ENCODE assay signal across 23 cellular contexts in genomic region chr10:21797984-21798765, GRCh38.
DNase-seq lines count a peak whose midpoint lies in the region; ATAC-seq lines count a peak whose summit lies in the region.
"Had no signal": no experiment of that assay in that cellular context is flagged by ENCODE, and none has a peak within 500 bp of the region (broad histone marks: within the 10 kb centered on the region; RNA-seq: fewer than 3 reads in every experiment).

No MANE protein-coding gene starts in this region.

- H3K27ac ChIP-seq in mesenchymal stem cell (ENCODE audit: low read length, poor library complexity, severe bottlenecking): no peak overlapping the region
- H3K27ac ChIP-seq: 22Rv1, right atrium auricular region, transverse colon had no signal

- POLR2A ChIA-PET in activated CD4-positive, alpha-beta T cell treated with anti-CD3 and anti-CD28 coated beads for 36 hours (lab: Charles Lee): no interaction called here
- POLR2A ChIA-PET in activated CD4-positive, alpha-beta memory T cell treated with anti-CD3 and anti-CD28 coated beads, Interleukin-2, amount 10 ng/mL, durations not matched to agents 7 days and 5 days (lab: Charles Lee): no interaction called here

- peak; percentile 80 for ATAC-seq in activated CD4-positive, alpha-beta T cell treated with anti-CD3 and anti-CD28 coated beads for 36 hours
- ATAC-seq in GM18498 (IDR thresholded peaks at IDR 0.05; ENCODE audit: unreplicated experiment) (peak; percentile 81), HG03025 (IDR thresholded peaks at IDR 0.05; ENCODE audit: low FRiP score, unreplicated experiment) (no peak)
- ATAC-seq: left lobe of liver had no signal

- no peak overlapping the region for H3K4me3 ChIP-seq in mesenchymal stem cell (ENCODE audit: insufficient read depth in 1 of 2, low read depth in 1 of 2, low read length in 2 of 2)
- H3K4me3 ChIP-seq: MG63, right atrium auricular region, transverse colon had no signal

- peaks cover 6% of the 10 kb centered on the region for H3K9me3 ChIP-seq in mesenchymal stem cell (ENCODE audit: control insufficient read depth, low read length)
- H3K9me3 ChIP-seq: MG63, right atrium auricular region, transverse colon had no signal

- H4K8ac ChIP-seq in mesenchymal stem cell (ENCODE audit: low read length): no peak overlapping the region

- CTCF ChIA-PET in activated CD4-positive, alpha-beta T cell treated with anti-CD3 and anti-CD28 coated beads for 36 hours (lab: Charles Lee): interaction anchor here (0.6 to 1.0 kb wide), 2 partner anchors 10 to 73 kb away, joined by 3 to 4 read pairs; no protein-coding TSS in a partner anchor
- CTCF ChIA-PET in activated CD4-positive, alpha-beta memory T cell treated with anti-CD3 and anti-CD28 coated beads, Interleukin-2, amount 10 ng/mL, durations not matched to agents 7 days and 5 days (lab: Charles Lee): interaction anchor here (0.6 kb wide), 1 partner anchor 1494 kb away, joined by 4 read pairs; no protein-coding TSS in a partner anchor

- H3K18ac ChIP-seq in mesenchymal stem cell (ENCODE audit: low read depth in 1 of 2, low read length in 2 of 2): no peak overlapping the region

- H2BK15ac ChIP-seq in mesenchymal stem cell (ENCODE audit: low read depth, poor library complexity, severe bottlenecking): no peak overlapping the region

- H3K27me3 Mint-ChIP-seq in activated CD4-positive, alpha-beta T cell treated with anti-CD3 and anti-CD28 coated beads for 36 hours: no peaks in the 10 kb centered on the region
- no peaks in the 10 kb centered on the region for H3K27me3 Mint-ChIP-seq in activated CD4-positive, alpha-beta memory T cell treated with anti-CD3 and anti-CD28 coated beads, Interleukin-2, amount 10 ng/mL, durations not matched to agents 7 days and 5 days

- no peak overlapping the region for H3K4me2 ChIP-seq in mesenchymal stem cell (ENCODE audit: low read length, poor library complexity, severe bottlenecking)

- no peak overlapping the region for H2BK5ac ChIP-seq in mesenchymal stem cell (ENCODE audit: low read depth, low read length, poor library complexity, severe bottlenecking)

- H3K9ac ChIP-seq in mesenchymal stem cell (ENCODE audit: low read length): no peak overlapping the region

- H3K36me3 ChIP-seq in mesenchymal stem cell (ENCODE audit: control insufficient read depth in 1 of 2, insufficient read depth in 2 of 2, low read depth in 1 of 2, low read length in 2 of 2): no peaks in the 10 kb centered on the region
- H3K36me3 ChIP-seq: MG63, right atrium auricular region, transverse colon had no signal

- no peaks in the 10 kb centered on the region for H3K79me1 ChIP-seq in mesenchymal stem cell (replicated peaks; ENCODE audit: low read length, poor library complexity, severe bottlenecking)

- no peaks in the 10 kb centered on the region for H3K4me1 ChIP-seq in mesenchymal stem cell (ENCODE audit: control insufficient read depth, insufficient read depth, low read depth, low read length)
- H3K4me1 ChIP-seq: right atrium auricular region, transverse colon had no signal

- H3K4me3 Mint-ChIP-seq in activated CD4-positive, alpha-beta T cell treated with anti-CD3 and anti-CD28 coated beads for 36 hours: no peak overlapping the region
- no peak overlapping the region for H3K4me3 Mint-ChIP-seq in activated CD4-positive, alpha-beta memory T cell treated with anti-CD3 and anti-CD28 coated beads, Interleukin-2, amount 10 ng/mL, durations not matched to agents 7 days and 5 days

- peak overlapping the region; percentile 64 for H3K27ac Mint-ChIP-seq in activated CD4-positive, alpha-beta T cell treated with anti-CD3 and anti-CD28 coated beads for 36 hours
- peak overlapping the region; percentile 74 for H3K27ac Mint-ChIP-seq in activated CD4-positive, alpha-beta memory T cell treated with anti-CD3 and anti-CD28 coated beads, Interleukin-2, amount 10 ng/mL, durations not matched to agents 7 days and 5 days

- no peak overlapping the region for H2AFZ ChIP-seq in mesenchymal stem cell (ENCODE audit: low read depth, low read length)

- peak overlapping the region; percentile 36 for H4K91ac ChIP-seq in mesenchymal stem cell (ENCODE audit: low read length)

- no peak for DNase-seq in activated CD4-positive, alpha-beta T cell treated with anti-CD3 and anti-CD28 coated beads for 36 hours
- no peak for DNase-seq in activated CD4-positive, alpha-beta T cell treated with anti-CD3 and anti-CD28 coated beads for 48 hours
- DNase-seq in activated CD4-positive, alpha-beta memory T cell treated with anti-CD3 and anti-CD28 coated beads, Interleukin-2, amount 10 ng/mL, durations not matched to agents 7 days and 5 days: no peak
- DNase-seq in mesenchymal stem cell: no peak
- DNase-seq in HUDEP-2 (lab: John Stamatoyannopoulos, UW; ENCODE audit: unreplicated experiment in 76 of 76): no peak
- no peak for DNase-seq in GM03348 (ENCODE audit: low spot score)
- DNase-seq: activated CD4-positive, alpha-beta T cell treated with anti-CD3 and anti-CD28 coated beads, Interleukin-2, amount 50 U/mL, for 4 hours; AML-193; anterior cingulate cortex; Calu3; caudate nucleus; effector CD8-positive, alpha-beta T cell; glutamatergic neuron; MG63; NCI-H1436 treated with DMSO at 0.1 percent for 48 hours; NCI-H524 treated with DMSO at 0.1 percent for 48 hours; occipital lobe; transverse colon had no signal

- no peak overlapping the region for H2BK120ac ChIP-seq in mesenchymal stem cell (ENCODE audit: low read depth, low read length)

- WGBS in mesenchymal stem cell: 99% methylated on average over 5 of the region's 5 CpGs

- intact Hi-C loops in activated CD4-positive, alpha-beta T cell treated with anti-CD3 and anti-CD28 coated beads for 36 hours (cut with DNase I, micrococcal nuclease): no loop called here

- no peak overlapping the region for H2AK5ac ChIP-seq in mesenchymal stem cell (ENCODE audit: low read length, severe bottlenecking)

- no peak overlapping the region for H3K14ac ChIP-seq in mesenchymal stem cell (ENCODE audit: low read length in 2 of 2)

- H3K4me1 Mint-ChIP-seq in activated CD4-positive, alpha-beta T cell treated with anti-CD3 and anti-CD28 coated beads for 36 hours: peaks cover 17% of the 10 kb centered on the region
- peaks cover 21% of the 10 kb centered on the region for H3K4me1 Mint-ChIP-seq in activated CD4-positive, alpha-beta memory T cell treated with anti-CD3 and anti-CD28 coated beads, Interleukin-2, amount 10 ng/mL, durations not matched to agents 7 days and 5 days

- no peak overlapping the region for H3K4ac ChIP-seq in mesenchymal stem cell (ENCODE audit: low read depth in 1 of 2, low read length in 2 of 2)

- no peaks in the 10 kb centered on the region for H3K9me3 Mint-ChIP-seq in activated CD4-positive, alpha-beta T cell treated with anti-CD3 and anti-CD28 coated beads for 36 hours (ENCODE audit: low read depth)
- no peaks in the 10 kb centered on the region for H3K9me3 Mint-ChIP-seq in activated CD4-positive, alpha-beta memory T cell treated with anti-CD3 and anti-CD28 coated beads, Interleukin-2, amount 10 ng/mL, durations not matched to agents 7 days and 5 days

- H3K36me3 Mint-ChIP-seq in activated CD4-positive, alpha-beta T cell treated with anti-CD3 and anti-CD28 coated beads for 36 hours (ENCODE audit: low read depth): peaks cover 22% of the 10 kb centered on the region
- peaks cover 21% of the 10 kb centered on the region for H3K36me3 Mint-ChIP-seq in activated CD4-positive, alpha-beta memory T cell treated with anti-CD3 and anti-CD28 coated beads, Interleukin-2, amount 10 ng/mL, durations not matched to agents 7 days and 5 days (ENCODE audit: low read depth)

- H3K23ac ChIP-seq in mesenchymal stem cell (ENCODE audit: low read length in 2 of 2): no peak overlapping the region

- no peak overlapping the region for H2BK12ac ChIP-seq in mesenchymal stem cell (ENCODE audit: low read length in 2 of 2)

- no peaks in the 10 kb centered on the region for H3K27me3 ChIP-seq in mesenchymal stem cell (ENCODE audit: control insufficient read depth in 1 of 2, insufficient read depth in 1 of 2, low read length in 2 of 2)
- H3K27me3 ChIP-seq: MG63, right atrium auricular region, transverse colon had no signal
